ENCODE assay signal across 6 cellular contexts in genomic region chrX:47189906-47190305, GRCh38.
"Had no signal": no experiment of that assay in that cellular context is flagged by ENCODE, and none has a peak within 500 bp of the region (broad histone marks: within the 10 kb centered on the region; RNA-seq: fewer than 3 reads in every experiment).

No MANE protein-coding gene starts in this region.

- H3K9me3 ChIP-seq: colonic mucosa, heart left ventricle, tibial nerve had no signal

- FAIRE-seq: astrocyte had no signal

- H3K36me3 ChIP-seq: colonic mucosa had no signal

- H3K27ac ChIP-seq: WERI-Rb-1 had no signal

- H3K9me3 Mint-ChIP-seq: stimulated activated effector memory CD8-positive, alpha-beta T cell treated with anti-CD3 and anti-CD28 coated beads, Interleukin-12 subunit alpha, Interleukin-12 subunit beta, amount 100 ng/mL, for 72 hours had no signal
